In genomic region chr1:65119951-65120350, GRCh38 we compare ENCODE assay signal across 34 cellular contexts. TPM values are rescaled to one million over a fixed set of nuclear protein-coding genes. Genes with fewer than 3 reads are reported as not detected.
DNase-seq lines count a peak whose midpoint lies in the region; ATAC-seq and TF ChIP-seq lines count a peak whose summit lies in the region.
"Had no signal": no experiment of that assay in that cellular context is flagged by ENCODE, and none has a peak within 500 bp of the region (broad histone marks: within the 10 kb centered on the region; RNA-seq: fewer than 3 reads in every experiment).

No MANE protein-coding gene starts in this region.

- H3K36me3 ChIP-seq in tibial artery: no peaks in the 10 kb centered on the region
- H3K36me3 ChIP-seq: cardiac muscle cell, lower lobe of right lung, SJCRH30, transverse colon had no signal

- peaks cover 4 to 13% (median 10%) of the 10 kb centered on the region in 5 donors for H3K27me3 Mint-ChIP-seq in naive thymus-derived CD8-positive, alpha-beta T cell

- H3K9me3 Mint-ChIP-seq in naive thymus-derived CD8-positive, alpha-beta T cell: peaks cover 0 to 8% (median 0%) of the 10 kb centered on the region in 9 donors
- H3K9me3 Mint-ChIP-seq: activated CD4-positive, alpha-beta T cell treated with anti-CD3 and anti-CD28 coated beads, Interleukin-2, amount 10 ng/mL, durations not matched to agents 24 days and 14 days; activated naive CD4-positive, alpha-beta T cell treated with anti-CD3 and anti-CD28 coated beads, Interleukin-2, amount 50 U/mL, for 24 hours; activated T-helper 2 cell treated with anti-CD3 and anti-CD28 coated beads, Interferon-gamma antibody, Interleukin-2, Interleukin-4, amounts not matched to agents 10 μg/mL and 5 μg/mL and 100 μg/mL, durations not matched to agents 14 hours and 24 hours and 36 hours; natural killer cell; T-cell had no signal

- no peak overlapping the region for H3K27ac Mint-ChIP-seq in naive thymus-derived CD8-positive, alpha-beta T cell
- H3K27ac Mint-ChIP-seq: activated CD4-positive, alpha-beta T cell treated with anti-CD3 and anti-CD28 coated beads, Interleukin-2, amount 10 ng/mL, durations not matched to agents 24 days and 14 days; activated naive CD4-positive, alpha-beta T cell treated with anti-CD3 and anti-CD28 coated beads, Interleukin-2, amount 50 U/mL, for 24 hours; activated T-helper 2 cell treated with anti-CD3 and anti-CD28 coated beads, Interferon-gamma antibody, Interleukin-2, Interleukin-4, amounts not matched to agents 10 μg/mL and 5 μg/mL and 100 μg/mL, durations not matched to agents 14 hours and 24 hours and 36 hours; CD4-positive, CD25-positive, alpha-beta regulatory T cell; natural killer cell; T-cell; WTC11 had no signal

- no peaks in the 10 kb centered on the region for H3K36me3 Mint-ChIP-seq in naive thymus-derived CD8-positive, alpha-beta T cell
- H3K36me3 Mint-ChIP-seq: activated naive CD4-positive, alpha-beta T cell treated with anti-CD3 and anti-CD28 coated beads, Interleukin-2, amount 50 U/mL, for 24 hours; CD4-positive, CD25-positive, alpha-beta regulatory T cell; natural killer cell; T-cell; WTC11 had no signal

- no peak overlapping the region for H3K4me3 Mint-ChIP-seq in naive thymus-derived CD8-positive, alpha-beta T cell
- H3K4me3 Mint-ChIP-seq: activated CD4-positive, alpha-beta T cell treated with anti-CD3 and anti-CD28 coated beads, Interleukin-2, amount 10 ng/mL, durations not matched to agents 24 days and 14 days; activated naive CD4-positive, alpha-beta T cell treated with anti-CD3 and anti-CD28 coated beads, Interleukin-2, amount 50 U/mL, for 24 hours; CD4-positive, CD25-positive, alpha-beta regulatory T cell; natural killer cell; T-cell; WTC11 had no signal

- peaks cover 0 to 8% (median 0%) of the 10 kb centered on the region in 4 donors for H3K4me1 ChIP-seq in tibial artery
- H3K4me1 ChIP-seq: lower lobe of right lung, psoas muscle, SJCRH30, transverse colon had no signal

- TF ChIP-seq CTCF in tibial artery (IDR thresholded peaks at IDR 0.05): no peak

- POLR2A ChIA-PET in naive thymus-derived CD8-positive, alpha-beta T cell (lab: Charles Lee): no interaction called here

- ATAC-seq in naive thymus-derived CD8-positive, alpha-beta T cell: no peak
- ATAC-seq: lower lobe of right lung, psoas muscle, sciatic nerve, T-cell, WTC11 had no signal

- no peaks in the 10 kb centered on the region for H3K9me3 ChIP-seq in tibial artery
- H3K9me3 ChIP-seq: lower lobe of right lung, psoas muscle, SJCRH30, transverse colon had no signal

- no peak overlapping the region for H3K27ac ChIP-seq in tibial artery
- H3K27ac ChIP-seq: cardiac muscle cell, coronary artery, epithelial cell of prostate, lower lobe of right lung, psoas muscle, SJCRH30, transverse colon had no signal

- H3K4me1 Mint-ChIP-seq in naive thymus-derived CD8-positive, alpha-beta T cell: no peaks in the 10 kb centered on the region
- H3K4me1 Mint-ChIP-seq: activated CD4-positive, alpha-beta T cell treated with anti-CD3 and anti-CD28 coated beads, Interleukin-2, amount 10 ng/mL, durations not matched to agents 24 days and 14 days; activated naive CD4-positive, alpha-beta T cell treated with anti-CD3 and anti-CD28 coated beads, Interleukin-2, amount 50 U/mL, for 24 hours; CD4-positive, CD25-positive, alpha-beta regulatory T cell; natural killer cell; T-cell; WTC11 had no signal

- no peaks in the 10 kb centered on the region for H3K27me3 ChIP-seq in tibial artery
- H3K27me3 ChIP-seq: cardiac muscle cell, SJCRH30, transverse colon had no signal

- intact Hi-C loops in tibial artery (cut with DNase I; ENCODE audit: low total_unique reads): no loop called here

- no peak overlapping the region for H3K4me3 ChIP-seq in tibial artery
- H3K4me3 ChIP-seq: cardiac muscle cell, coronary artery, lower lobe of right lung, psoas muscle, SJCRH30, transverse colon had no signal

- DNase-seq in GM04503 (ENCODE audit: low read depth) (peak; percentile 45), M059J (ENCODE audit: low read depth) (peak; percentile 42), fibroblast of peridontal ligament (ENCODE audit: extremely low read depth) (peak; percentile 18), nucleus accumbens (lab: John Stamatoyannopoulos, UW) (no peak), tibial artery (no peak), kidney glomerular epithelial cell (lab: John Stamatoyannopoulos, UW) (no peak)
- no peak for DNase-seq in naive thymus-derived CD8-positive, alpha-beta T cell
- DNase-seq: activated CD4-positive, alpha-beta T cell treated with anti-CD3 and anti-CD28 coated beads, Interleukin-2, amount 10 ng/mL, durations not matched to agents 24 days and 14 days; activated CD8-positive, alpha-beta memory T cell treated with anti-CD3 and anti-CD28 coated beads for 24 hours; activated T-cell treated with anti-CD3 and anti-CD28 coated beads for 4 hours; Calu3; CD4-positive, CD25-positive, alpha-beta regulatory T cell; DND-41; effector CD8-positive, alpha-beta T cell; glutamatergic neuron; lower lobe of right lung; natural killer cell; NCI-H1092; NCI-H1694 treated with DMSO at 0.1 percent for 48 hours; NCI-H446; NCI-H82; occipital lobe; psoas muscle; SJCRH30; stimulated activated CD4-positive, alpha-beta T cell treated with anti-CD3 and anti-CD28 coated beads, Interleukin-4, amount 100 ng/mL, for 1 hour; T-cell; transverse colon had no signal

RNA-seq across cellular contexts. Expression of gene AK4, which starts 28.1 kb away (rescaled TPM):
- 36.2 and 49.0 TPM in 2 replicates for total RNA-seq in M059J (2014; rRNA removed; shearing (Covaris generic))
- under 1 TPM; 0.19 to 0.91 TPM for total RNA-seq in naive thymus-derived CD8-positive, alpha-beta T cell
- polyA plus RNA-seq in naive thymus-derived CD8-positive, alpha-beta T cell: not detected

Comparison
In these comparisons a context has a peak if more than half of its experiments do, and no peak if none do; other contexts are left out.
1. DNase-seq: peak in GM04503 (single experiment), M059J (single experiment) and fibroblast of peridontal ligament (single experiment); none in nucleus accumbens (0 of 56), tibial artery (0 of 2), naive thymus-derived CD8-positive, alpha-beta T cell (0 of 10) and kidney glomerular epithelial cell (single experiment).
2. RNA of gene AK4, which starts 28.1 kb away (total RNA-seq): 36.2 to 49.0 TPM in M059J; 0.19 to 0.91 TPM in naive thymus-derived CD8-positive, alpha-beta T cell; every median in the first group is over 10 times any median in the second.